Comparison of ENCODE assay signal across 9 cellular contexts in the genomic region with DNA sequence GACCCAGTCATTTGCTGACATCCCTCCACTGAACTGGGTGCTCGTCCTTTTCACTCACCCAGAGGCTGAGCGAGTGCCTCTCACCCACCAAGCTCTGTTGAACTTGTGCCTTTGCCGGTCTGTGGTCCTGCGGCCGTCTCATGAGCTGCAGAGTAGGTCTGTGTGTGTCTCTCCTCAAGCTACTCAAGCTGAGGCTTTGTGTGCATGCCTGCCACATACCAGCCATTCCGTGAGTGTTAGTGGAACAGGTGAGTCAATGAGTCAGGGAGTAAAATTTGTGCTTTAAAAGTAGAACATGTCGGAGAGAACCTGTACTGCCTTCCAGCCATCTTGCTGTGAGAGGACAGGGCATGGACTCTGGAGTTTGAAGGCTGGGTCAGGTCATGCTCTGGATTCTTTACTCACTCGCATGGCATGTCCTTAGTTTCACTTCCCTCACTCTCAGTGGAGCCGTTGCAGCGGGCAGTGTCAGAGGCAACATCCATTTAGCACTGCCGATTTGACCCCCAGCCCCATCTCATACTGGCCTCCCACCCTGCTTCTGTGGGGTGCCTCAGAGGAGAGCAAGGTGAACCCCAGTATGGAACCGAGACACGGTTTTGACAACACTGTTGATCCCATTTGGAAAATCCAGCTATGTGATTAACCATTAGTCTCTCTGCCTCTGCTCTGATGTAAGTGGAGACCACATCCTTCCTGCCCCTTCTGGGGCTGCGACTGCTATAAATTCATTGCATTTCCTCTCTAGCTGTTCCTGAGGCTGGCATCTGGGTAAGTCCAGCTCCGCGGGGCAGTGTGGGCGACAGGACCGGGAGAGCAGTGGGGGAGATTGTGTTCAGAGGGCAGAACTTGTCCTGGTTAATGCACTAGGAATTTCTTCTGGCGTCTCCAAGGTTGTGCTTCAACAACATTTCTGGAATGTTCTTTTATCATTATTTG. TPM values are rescaled to one million over a fixed set of nuclear protein-coding genes. Genes with fewer than 3 reads are reported as not detected.
A peak's percentile ranks its signal among the peaks of the same experiment; 100 is the strongest.
DNase-seq lines count a peak whose midpoint lies in the region; ATAC-seq and TF ChIP-seq lines count a peak whose summit lies in the region.
"Had no signal": no experiment of that assay in that cellular context is flagged by ENCODE, and none has a peak within 500 bp of the region (broad histone marks: within the 10 kb centered on the region; RNA-seq: fewer than 3 reads in every experiment).

NLRP3 (plus strand) TSS at position 751 of the 939 bp plus-strand sequence. CDS start 2,628 bp downstream, outside the sequence.

- TF ChIP-seq CTCF in fibroblast of lung (conservative IDR thresholded peaks at IDR 0.05 in 1 of 2, IDR thresholded peaks at IDR 0.05 in 1 of 2; ENCODE audit: low read depth in 1 of 2, low read length in 2 of 2) = no peak

- peak; percentile 45 for ATAC-seq in GM18868 (IDR thresholded peaks at IDR 0.05; ENCODE audit: unreplicated experiment)
- no peak for ATAC-seq in GM21526 (IDR thresholded peaks at IDR 0.05; ENCODE audit: low FRiP score, unreplicated experiment)
- ATAC-seq in HG02840 (IDR thresholded peaks at IDR 0.05; ENCODE audit: low FRiP score, unreplicated experiment) = no peak

- H3K9me3 ChIP-seq in fibroblast of lung (ENCODE audit: control insufficient read depth, insufficient read depth, low read depth, low read length) = no peaks in the 10 kb centered on the region

- H3K4me3 ChIP-seq in fibroblast of lung (replicated peaks in 1 of 4; ENCODE audit: control extremely low read depth in 1 of 4, insufficient read depth in 1 of 4, low read depth in 3 of 4, low read length in 4 of 4) = no peak within 1 kb of the TSS

- H3K36me3 ChIP-seq in fibroblast of lung (ENCODE audit: control insufficient read depth, insufficient read depth, low read length) = no peaks in the 10 kb centered on the region

- DNase-seq in Kasumi-1 (lab: John Stamatoyannopoulos, UW) = peak; percentile 88 to 91
- DNase-seq in activated CD4-positive, alpha-beta T cell treated with anti-CD3 and anti-CD28 coated beads, Interleukin-2, amount 50 U/mL, for 1 hour = peak; percentile 31
- DNase-seq in fibroblast of lung (ENCODE audit: low read depth in 2 of 2) = no peak
- DNase-seq in renal cortical epithelial cell (ENCODE audit: low read depth) = peak; percentile 80
- no peak for DNase-seq in NCI-H82 (lab: John Stamatoyannopoulos, UW)

- peak within 1 kb of the TSS; percentile 25 for H3K4me2 ChIP-seq in fibroblast of lung (ENCODE audit: extremely low read depth, insufficient read depth, low read length)
- H3K4me2 ChIP-seq: KMS-11 had no signal

- H3K27ac ChIP-seq in fibroblast of lung (ENCODE audit: insufficient read depth, low read length) = no peak within 1 kb of the TSS
- H3K27ac ChIP-seq: KMS-11 had no signal

- H3K9ac ChIP-seq in fibroblast of lung (ENCODE audit: insufficient read depth, low read length) = no peak within 1 kb of the TSS
- H3K9ac ChIP-seq: KMS-11 had no signal

- no peaks in the 10 kb centered on the region for H3K79me2 ChIP-seq in fibroblast of lung (ENCODE audit: control insufficient read depth, insufficient read depth, low read length)

- no peaks in the 10 kb centered on the region for H3K4me1 ChIP-seq in fibroblast of lung (ENCODE audit: control insufficient read depth, extremely low read depth, insufficient read depth, low read length)

- H2AFZ ChIP-seq in fibroblast of lung (ENCODE audit: low read length) = no peak within 1 kb of the TSS

- H3K27me3 ChIP-seq in fibroblast of lung (ENCODE audit: control insufficient read depth, insufficient read depth, low read length) = no peaks in the 10 kb centered on the region

- no peaks in the 10 kb centered on the region for H4K20me1 ChIP-seq in fibroblast of lung (ENCODE audit: control insufficient read depth, extremely low read depth, insufficient read depth, low read length)

RNA-seq across cellular contexts. Expression of gene NLRP3, which starts in this region (rescaled TPM):
- total RNA-seq in fibroblast of lung (under 0.01 TPM in 1 of 2 replicates, not detected in the other), renal cortical epithelial cell (0.70 and 9.9 TPM in 2 replicates)
- polyA plus RNA-seq in fibroblast of lung = 0.07 and 0.08 TPM in 2 replicates
- 0.08 TPM in 1 of 2 replicates, not detected in the other for polyA plus RNA-seq in fibroblast of lung (2012)
- polyA minus RNA-seq in fibroblast of lung (ENCODE audit: low replicate concordance) = not detected in 2 replicates

Comparison
In these comparisons a context has a peak if more than half of its experiments do, and no peak if none do; other contexts are left out.
1. DNase-seq: peak in Kasumi-1 (2 of 2), activated CD4-positive, alpha-beta T cell treated with anti-CD3 and anti-CD28 coated beads, Interleukin-2, amount 50 U/mL, for 1 hour (single experiment) and renal cortical epithelial cell (single experiment); none in fibroblast of lung (0 of 2) and NCI-H82 (single experiment).